Comparison of ENCODE assay signal across 9 cellular contexts in the genomic region with DNA sequence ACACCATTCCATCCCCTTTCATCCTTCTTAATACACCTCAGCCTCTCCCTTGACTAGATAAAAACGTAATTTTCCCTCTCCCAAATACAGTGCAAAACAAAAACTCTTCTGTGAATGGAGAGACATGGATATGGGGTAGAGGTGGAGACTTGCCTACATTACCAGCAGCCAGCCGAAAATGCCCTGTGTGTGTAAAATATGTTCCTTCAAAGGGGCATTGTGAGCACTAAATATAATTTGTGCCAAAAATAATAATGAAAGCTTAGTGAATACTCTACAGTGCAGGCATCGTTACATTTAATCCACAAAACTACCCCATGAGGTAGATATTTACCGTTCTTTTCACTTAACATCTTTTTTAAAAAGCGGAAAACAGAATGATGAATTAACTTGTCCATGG. TPM values are rescaled to one million over a fixed set of nuclear protein-coding genes. Genes with fewer than 3 reads are reported as not detected.
DNase-seq lines count a peak whose midpoint lies in the region; ATAC-seq, FAIRE-seq and TF ChIP-seq lines count a peak whose summit lies in the region.
"Had no signal": no experiment of that assay in that cellular context is flagged by ENCODE, and none has a peak within 500 bp of the region (broad histone marks: within the 10 kb centered on the region; RNA-seq: fewer than 3 reads in every experiment).

No MANE protein-coding gene starts in this region.

- H3K36me3 Mint-ChIP-seq in neural progenitor cell, result peaks cover 24% of the 10 kb centered on the region

- DNase-seq in MG63 (no peak), neural progenitor cell (ENCODE audit: low spot score) (no peak), GDM1 (lab: John Stamatoyannopoulos, UW) (no peak), H54 (ENCODE audit: insufficient read length, low spot score) (no peak)
- DNase-seq in effector memory CD4-positive, alpha-beta T cell, result no peak
- DNase-seq in stimulated activated CD4-positive, alpha-beta T cell treated with anti-CD3 and anti-CD28 coated beads, Interleukin-4, amount 100 ng/mL, for 1 hour, result no peak

- H3K79me2 ChIP-seq in neural progenitor cell (ENCODE audit: low read depth), result peaks cover 35% of the 10 kb centered on the region

- FAIRE-seq in H54 (lab: Jason Lieb, UNC), result no peak

- peak overlapping the region; percentile 85; the same call in 1 of the 2 replicates for H3K4me3 ChIP-seq in BLaER1
- peak overlapping the region; percentile 77 for H3K4me3 ChIP-seq in MG63
- H3K4me3 ChIP-seq in effector memory CD4-positive, alpha-beta T cell (ENCODE audit: insufficient read depth, low read depth, low read length, poor library complexity, severe bottlenecking), result no peak overlapping the region
- H3K4me3 ChIP-seq in neural progenitor cell, result no peak overlapping the region

- TF ChIP-seq POLR2A in H54 (IDR thresholded peaks at IDR 0.05; ENCODE audit: low read depth, low read length), result no peak

- H3K36me3 ChIP-seq in BLaER1, result peaks cover 25% of the 10 kb centered on the region; the same call in 1 of the 2 replicates
- peaks cover 24% of the 10 kb centered on the region for H3K36me3 ChIP-seq in MG63
- H3K36me3 ChIP-seq in effector memory CD4-positive, alpha-beta T cell (ENCODE audit: control insufficient read depth, insufficient read depth, low read length), result no peaks in the 10 kb centered on the region
- peaks cover 23% of the 10 kb centered on the region for H3K36me3 ChIP-seq in neural progenitor cell

- H2AFZ ChIP-seq in neural progenitor cell (replicated peaks), result no peak overlapping the region

- no peak for TF ChIP-seq CTCF in neural progenitor cell (IDR thresholded peaks at IDR 0.05)

- peak overlapping the region; percentile 95 for H3K4me3 Mint-ChIP-seq in neural progenitor cell

- H3K27ac Mint-ChIP-seq in neural progenitor cell, result no peak overlapping the region

- peaks cover 31% of the 10 kb centered on the region for H3K4me1 Mint-ChIP-seq in neural progenitor cell

- ATAC-seq in HG03108 (IDR thresholded peaks at IDR 0.05; ENCODE audit: unreplicated experiment), result no peak

- H3K9me3 ChIP-seq in BLaER1, result peaks cover 36% of the 10 kb centered on the region
- H3K9me3 ChIP-seq in MG63, result peaks cover 14% of the 10 kb centered on the region
- no peaks in the 10 kb centered on the region for H3K9me3 ChIP-seq in effector memory CD4-positive, alpha-beta T cell (ENCODE audit: control insufficient read depth, low read length)
- peaks cover 18% of the 10 kb centered on the region for H3K9me3 ChIP-seq in neural progenitor cell (ENCODE audit: low read depth)

- peaks cover 20% of the 10 kb centered on the region for H3F3A ChIP-seq in neural progenitor cell (ENCODE audit: low read depth)

- H3K9me3 Mint-ChIP-seq in neural progenitor cell, result peaks cover 30% of the 10 kb centered on the region

- peaks cover 31% of the 10 kb centered on the region for H3K4me1 ChIP-seq in BLaER1
- peaks cover 14% of the 10 kb centered on the region for H3K4me1 ChIP-seq in effector memory CD4-positive, alpha-beta T cell (ENCODE audit: control insufficient read depth, insufficient read depth, low read length, poor library complexity, severe bottlenecking)
- peaks cover 6% of the 10 kb centered on the region for H3K4me1 ChIP-seq in neural progenitor cell

- no peaks in the 10 kb centered on the region for H3K27me3 ChIP-seq in BLaER1
- no peaks in the 10 kb centered on the region for H3K27me3 ChIP-seq in MG63
- H3K27me3 ChIP-seq in effector memory CD4-positive, alpha-beta T cell (replicated peaks; ENCODE audit: control insufficient read depth, insufficient read depth, low read length, poor library complexity, severe bottlenecking), result peaks cover 2% of the 10 kb centered on the region
- H3K27me3 ChIP-seq in neural progenitor cell, result peaks cover 66% of the 10 kb centered on the region

- no peaks in the 10 kb centered on the region; the same call in 1 of the 2 replicates for H4K20me1 ChIP-seq in BLaER1
- no peaks in the 10 kb centered on the region for H4K20me1 ChIP-seq in neural progenitor cell (ENCODE audit: low read depth)

- H3K27ac ChIP-seq in BLaER1, result no peak overlapping the region
- peak overlapping the region; percentile 80 for H3K27ac ChIP-seq in effector memory CD4-positive, alpha-beta T cell (ENCODE audit: insufficient read depth, low read length, poor library complexity, severe bottlenecking)
- no peak overlapping the region for H3K27ac ChIP-seq in neural progenitor cell
- H3K27ac ChIP-seq: HL-60 had no signal

- H3K9ac ChIP-seq in BLaER1, result no peak overlapping the region
- no peak overlapping the region for H3K9ac ChIP-seq in neural progenitor cell

- peaks cover 5% of the 10 kb centered on the region for H3K27me3 Mint-ChIP-seq in neural progenitor cell (ENCODE audit: insufficient read depth, low read depth)

- H3K4me2 ChIP-seq in BLaER1, result peak overlapping the region; percentile 96
- H3K4me2 ChIP-seq in neural progenitor cell, result peak overlapping the region; percentile 74

RNA-seq across cellular contexts. Expression of gene TRIM44, which starts 1.0 kb away (rescaled TPM):
- 11.7 and 13.0 TPM in 2 replicates for total RNA-seq in MG63 (2014; rRNA removed; shearing (Covaris generic); ENCODE audit: low replicate concordance)
- total RNA-seq in neural progenitor cell (ENCODE audit: low replicate concordance), result 28.5 and 44.1 TPM in 2 replicates

RNA-seq across cellular contexts. Expression of gene FJX1, which starts 43.3 kb away (rescaled TPM):
- 29.1 and 30.5 TPM in 2 replicates for total RNA-seq in MG63 (2014; rRNA removed; shearing (Covaris generic); ENCODE audit: low replicate concordance)
- total RNA-seq in neural progenitor cell (ENCODE audit: low replicate concordance), result 53.3 and 155 TPM in 2 replicates

Comparison
In these comparisons a context has a peak if more than half of its experiments do, and no peak if none do; other contexts are left out.
1. H3K4me3 ChIP-seq: peak in BLaER1 (single experiment) and MG63 (single experiment); none in effector memory CD4-positive, alpha-beta T cell (single experiment) and neural progenitor cell (single experiment).